8 cellular contexts compared by ENCODE assay signal in genomic region chr11:123357990-123358827, GRCh38.
DNase-seq lines count a peak whose midpoint lies in the region; ATAC-seq and TF ChIP-seq lines count a peak whose summit lies in the region.

No MANE protein-coding gene starts in this region.

- peaks cover 57% of the 10 kb centered on the region for H3K27me3 ChIP-seq in neuron (ENCODE audit: insufficient read depth, low read length)

- no peaks in the 10 kb centered on the region for H3K36me3 Mint-ChIP-seq in WTC11

- H3K4me1 Mint-ChIP-seq in WTC11: peaks cover 12% of the 10 kb centered on the region

- DNase-seq in NCI-H2029 treated with DMSO at 0.1 percent for 48 hours (lab: John Stamatoyannopoulos, UW): peak; percentile 69
- no peak for DNase-seq in NCI-H2029 (lab: John Stamatoyannopoulos, UW)
- peak; percentile 38 for DNase-seq in WTC11 (ENCODE audit: low spot score)
- no peak for DNase-seq in NK-92 (lab: John Stamatoyannopoulos, UW; ENCODE audit: unreplicated experiment)

- H3K27me3 Mint-ChIP-seq in WTC11 (ENCODE audit: low read depth): peaks cover 67% of the 10 kb centered on the region

- no peaks in the 10 kb centered on the region for H3K9me3 Mint-ChIP-seq in WTC11

- H2AFZ ChIP-seq in neuron (ENCODE audit: low read depth, low read length): peak overlapping the region; percentile 18

- H3K9me3 ChIP-seq in neuron (ENCODE audit: low read length): no peaks in the 10 kb centered on the region

- peak; percentile 60 for ATAC-seq in HG03354 (IDR thresholded peaks at IDR 0.05; ENCODE audit: poor library complexity, severe bottlenecking, unreplicated experiment)
- ATAC-seq in WTC11: peak; percentile 92
- peak; percentile 58 for ATAC-seq in esophagus mucosa
- no peak for ATAC-seq in GM18909 (IDR thresholded peaks at IDR 0.05; ENCODE audit: poor library complexity, unreplicated experiment)

- H3K4me1 ChIP-seq in neuron (ENCODE audit: insufficient read depth, low read length): no peaks in the 10 kb centered on the region

- CTCF ChIA-PET in WTC11 (lab: Charles Lee): interaction anchor here (0.5 to 2.7 kb wide), 10 partner anchors 10 to 197 kb away, joined by 3 to 15 read pairs (median 4); no protein-coding TSS in a partner anchor

- H3K4me3 Mint-ChIP-seq in WTC11: peak overlapping the region; percentile 85

- peak overlapping the region; percentile 17 for H3K4me3 ChIP-seq in neuron (ENCODE audit: low read length)

- H3K36me3 ChIP-seq in neuron (ENCODE audit: insufficient read depth, low read length): no peaks in the 10 kb centered on the region

- no peak for TF ChIP-seq CTCF in WTC11 (IDR thresholded peaks at IDR 0.05)

- no peak overlapping the region for H3K27ac Mint-ChIP-seq in WTC11

- POLR2A ChIA-PET in WTC11 (lab: Charles Lee): interaction anchor here (0.9 kb wide), 1 partner anchor 9 kb away, joined by 3 read pairs; no protein-coding TSS in a partner anchor

TF ChIP-seq in WTC11, 78 proteins besides CTCF, POLR2A, EP300 and RAD21:
- peak; percentile 68; the same call in 1 of the 2 replicates for TF ChIP-seq KAT7 (CRISPR knock-in tag; IDR thresholded peaks at IDR 0.05; ENCODE audit: borderline replicate concordance)
- no peak for TF ChIP-seq TEAD1 (CRISPR knock-in tag; IDR thresholded peaks at IDR 0.05)
- 0 out of 2 replicates have a peak, but pooled peaks have one; percentile 31 for TF ChIP-seq SP1 (CRISPR knock-in tag; conservative IDR thresholded peaks at IDR 0.05)
- 0 out of 2 replicates have a peak, but pooled peaks have one; percentile 18 for TF ChIP-seq FOXK1 (CRISPR knock-in tag; IDR thresholded peaks at IDR 0.05)
- no peak for TF ChIP-seq ATF6 (CRISPR knock-in tag; IDR thresholded peaks at IDR 0.05)
- no peak for TF ChIP-seq RELA (CRISPR knock-in tag; IDR thresholded peaks at IDR 0.05; ENCODE audit: borderline replicate concordance)
- peak; percentile 63; the same call in 1 of the 2 replicates for TF ChIP-seq FOXP1 (CRISPR knock-in tag; IDR thresholded peaks at IDR 0.05; ENCODE audit: borderline replicate concordance)
- TF ChIP-seq ETV6 (CRISPR knock-in tag; IDR thresholded peaks at IDR 0.05): 0 out of 2 replicates have a peak, but pooled peaks have one; percentile 17
- TF ChIP-seq TP53 (CRISPR knock-in tag; IDR thresholded peaks at IDR 0.05): no peak
- no peak for TF ChIP-seq E2F4 (CRISPR knock-in tag; IDR thresholded peaks at IDR 0.05; ENCODE audit: borderline replicate concordance, low read depth)
- TF ChIP-seq SMAD3 (CRISPR knock-in tag; IDR thresholded peaks at IDR 0.05; ENCODE audit: borderline replicate concordance): no peak
- TF ChIP-seq ZSCAN18 (CRISPR knock-in tag; IDR thresholded peaks at IDR 0.05): no peak
- no peak for TF ChIP-seq EMX1 (CRISPR knock-in tag; IDR thresholded peaks at IDR 0.05)
- no peak for TF ChIP-seq E2F1 (CRISPR knock-in tag; IDR thresholded peaks at IDR 0.05)
- TF ChIP-seq FOXP4 (CRISPR knock-in tag; IDR thresholded peaks at IDR 0.05): no peak
- TF ChIP-seq JAZF1 (CRISPR knock-in tag; IDR thresholded peaks at IDR 0.05): no peak

Comparison
In these comparisons a context has a peak if more than half of its experiments do, and no peak if none do; other contexts are left out.
1. DNase-seq: peak in NCI-H2029 treated with DMSO at 0.1 percent for 48 hours (single experiment) and WTC11 (single experiment); none in NCI-H2029 (single experiment) and NK-92 (single experiment).